In the genomic region with DNA sequence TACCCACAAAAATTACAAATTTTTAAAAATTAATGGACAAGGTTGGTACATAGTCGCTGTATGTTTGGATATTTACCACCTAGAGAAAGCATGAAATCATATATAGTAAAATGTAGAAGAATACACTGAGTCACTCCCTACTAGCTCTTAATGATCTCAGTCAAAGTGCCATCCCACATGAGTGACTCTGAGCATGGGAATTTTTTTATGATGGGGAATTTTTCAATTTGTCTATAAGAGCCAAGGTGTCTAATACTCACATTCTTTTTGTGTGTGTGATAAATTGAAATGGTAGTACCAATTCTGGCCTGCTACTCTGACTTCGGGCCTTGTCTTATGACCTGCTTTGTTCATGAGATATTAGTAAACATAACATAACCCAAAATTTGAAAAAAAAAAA, we compare ENCODE assay signal across 16 cellular contexts.
"Had no signal": no experiment of that assay in that cellular context is flagged by ENCODE, and none has a peak within 500 bp of the region (broad histone marks: within the 10 kb centered on the region; RNA-seq: fewer than 3 reads in every experiment).

No MANE protein-coding gene starts in this region.

- ATAC-seq: mucosa of descending colon; naive thymus-derived CD4-positive, alpha-beta T cell; pancreas; stimulated activated effector memory CD8-positive, alpha-beta T cell treated with anti-CD3 and anti-CD28 coated beads, Interleukin-12 subunit alpha, Interleukin-12 subunit beta, amount 100 ng/mL, for 72 hours; upper lobe of right lung had no signal

- H3K4me1 ChIP-seq: left ventricle myocardium inferior, pancreas, sigmoid colon, upper lobe of right lung had no signal

- DNase-seq: activated CD4-positive, alpha-beta T cell treated with anti-CD3 and anti-CD28 coated beads, Interleukin-2, amount 10 ng/mL, durations not matched to agents 7 days and 5 days; activated naive CD4-positive, alpha-beta T cell; activated naive CD8-positive, alpha-beta T cell treated with anti-CD3 and anti-CD28 coated beads, Interleukin-2, amount 10 ng/mL, durations not matched to agents 7 days and 5 days; brain microvascular endothelial cell; cerebellar nuclear complex; dermis blood vessel endothelial cell; hippocampal formation; left ventricle myocardium inferior; mucosa of descending colon; naive thymus-derived CD4-positive, alpha-beta T cell; pancreas; sigmoid colon; stimulated activated CD4-positive, alpha-beta T cell treated with anti-CD3 and anti-CD28 coated beads, Interleukin-12 subunit alpha, Interleukin-12 subunit beta, amount 100 ng/mL, for 4 hours; upper lobe of right lung had no signal

- H3K36me3 ChIP-seq: brain microvascular endothelial cell, left ventricle myocardium inferior, pancreas, sigmoid colon, thoracic aorta, upper lobe of right lung had no signal

- H3K9me3 ChIP-seq: left ventricle myocardium inferior, mucosa of descending colon, pancreas, sigmoid colon, thoracic aorta, upper lobe of right lung had no signal

- H3K27ac ChIP-seq: brain microvascular endothelial cell, left ventricle myocardium inferior, pancreas, sigmoid colon, thoracic aorta, upper lobe of right lung had no signal

- H3K27me3 ChIP-seq: brain microvascular endothelial cell, pancreas, sigmoid colon, upper lobe of right lung had no signal

- H3K4me3 ChIP-seq: left ventricle myocardium inferior, mucosa of descending colon, pancreas, sigmoid colon, thoracic aorta, upper lobe of right lung had no signal
